In genomic region chrX:131840799-131841495, GRCh38 we compare ENCODE assay signal across 13 cellular contexts.
DNase-seq lines count a peak whose midpoint lies in the region; ATAC-seq, FAIRE-seq and TF ChIP-seq lines count a peak whose summit lies in the region.
"Had no signal": no experiment of that assay in that cellular context is flagged by ENCODE, and none has a peak within 500 bp of the region (broad histone marks: within the 10 kb centered on the region; RNA-seq: fewer than 3 reads in every experiment).

No MANE protein-coding gene starts in this region.

- H3K79me2 ChIP-seq in ACC112 (ENCODE audit: control insufficient read depth, insufficient read depth, low read length, unreplicated experiment) (no peaks in the 10 kb centered on the region), K562 (ENCODE audit: control insufficient read depth, insufficient read depth, low read length) (no peaks in the 10 kb centered on the region)

- no peaks in the 10 kb centered on the region for H3K27me3 ChIP-seq in ACC112 (ENCODE audit: insufficient read depth, low read length)
- no peaks in the 10 kb centered on the region for H3K27me3 ChIP-seq in K562 (ENCODE audit: control insufficient read depth in 2 of 2, insufficient read depth in 2 of 2, low read length in 2 of 2)
- no peaks in the 10 kb centered on the region for H3K27me3 ChIP-seq in MG63
- H3K27me3 ChIP-seq: gastroesophageal sphincter had no signal

- in situ Hi-C loops in K562 (cut with MboI): loop anchor here (5.0 to 25.0 kb wide), 3 partner anchors 164 to 621 kb away; no protein-coding TSS in a partner anchor

- no peaks in the 10 kb centered on the region for H3K36me3 ChIP-seq in ACC112 (ENCODE audit: insufficient read depth, low read length)
- no peaks in the 10 kb centered on the region for H3K36me3 ChIP-seq in K562 (ENCODE audit: control insufficient read depth, insufficient read depth, low read length)
- H3K36me3 ChIP-seq in MG63: no peaks in the 10 kb centered on the region
- H3K36me3 ChIP-seq: gastroesophageal sphincter, prostate gland had no signal

- H3K9ac ChIP-seq in K562 (ENCODE audit: insufficient read depth in 1 of 2, low read depth in 2 of 2, low read length in 2 of 2): 0 out of 4 replicates have a peak overlapping the region, but pooled peaks of 1 of the 2 experiments have one; percentile 19

- H2AFZ ChIP-seq in ACC112 (ENCODE audit: low read length, unreplicated experiment) (peak overlapping the region; percentile 38), K562 (ENCODE audit: low read depth, low read length) (peak overlapping the region; percentile 87)

- POLR2A ChIA-PET in K562 (lab: Yijun Ruan, JAX): no interaction called here

- CTCF ChIA-PET in K562 (lab: Yijun Ruan, JAX; ENCODE audit: low intra/inter-chr PET ratio): interaction anchor here (1.2 to 2.0 kb wide), 3 partner anchors 230 to 1375 kb away, joined by 4 to 10 read pairs (median 8); no protein-coding TSS in a partner anchor

- H3K4me1 ChIP-seq in ACC112 (ENCODE audit: control insufficient read depth, insufficient read depth, low read length, unreplicated experiment): no peaks in the 10 kb centered on the region
- peaks cover 5 to 17% of the 10 kb centered on the region in 2 experiments; a peak in 4 of 5 replicates for H3K4me1 ChIP-seq in K562 (replicated peaks in 1 of 2; ENCODE audit: control insufficient read depth in 2 of 2, insufficient read depth in 2 of 2, low read length in 2 of 2)
- H3K4me1 ChIP-seq: gastroesophageal sphincter, prostate gland had no signal

- peak overlapping the region; percentile 49; the same call in 1 of the 2 replicates for H3K4me2 ChIP-seq in K562 (ENCODE audit: insufficient read depth, low read length)

- H3K27ac ChIP-seq in ACC112 (ENCODE audit: low read depth, low read length) (no peak overlapping the region), K562 (ENCODE audit: extremely low read depth, low read depth, low read length) (no peak overlapping the region), coronary artery (no peak overlapping the region)
- H3K27ac ChIP-seq: gastroesophageal sphincter, prostate gland had no signal

- no peak for TF ChIP-seq RAD21 in K562 (CRISPR knock-in tag; conservative IDR thresholded peaks at IDR 0.05 in 1 of 2, IDR thresholded peaks at IDR 0.05 in 1 of 2)

- no peaks in the 10 kb centered on the region for H3K9me3 ChIP-seq in K562 (replicated peaks; ENCODE audit: control insufficient read depth, insufficient read depth, low read depth, low read length)
- no peaks in the 10 kb centered on the region for H3K9me3 ChIP-seq in MG63
- H3K9me3 ChIP-seq: gastroesophageal sphincter, prostate gland had no signal

- no peak for TF ChIP-seq POLR2A in K562 (conservative IDR thresholded peaks at IDR 0.05)

- no peaks in the 10 kb centered on the region for H4K20me1 ChIP-seq in K562 (replicated peaks; ENCODE audit: control insufficient read depth, insufficient read depth, low read length)

- FAIRE-seq in K562 (lab: Jason Lieb, UNC): no peak
- FAIRE-seq: RCC 7860 had no signal

- peak in 1 of 4 experiments; percentile 6 for DNase-seq in K562 (ENCODE audit: extremely low read depth in 1 of 4, low spot score in 3 of 4)
- DNase-seq in NCI-H1092 (lab: John Stamatoyannopoulos, UW): no peak
- no peak for DNase-seq in medulla oblongata (ENCODE audit: extremely low spot score)
- no peak for DNase-seq in MG63
- DNase-seq in coronary artery (ENCODE audit: low spot score): no peak
- DNase-seq: left ventricle myocardium superior; stimulated activated CD4-positive, alpha-beta T cell treated with anti-CD3 and anti-CD28 coated beads, Interleukin-12 subunit alpha, Interleukin-12 subunit beta, amount 100 ng/mL, for 4 hours had no signal

- TF ChIP-seq EP300 in K562 (IDR thresholded peaks at IDR 0.05; ENCODE audit: low read length): no peak

- no peak overlapping the region for H3K4me3 ChIP-seq in ACC112 (ENCODE audit: low read depth, low read length)
- H3K4me3 ChIP-seq in K562: no peak overlapping the region
- H3K4me3 ChIP-seq in MG63: no peak overlapping the region
- H3K4me3 ChIP-seq in coronary artery: no peak overlapping the region
- H3K4me3 ChIP-seq: gastroesophageal sphincter, prostate gland had no signal

- intact Hi-C loops in K562 (cut with micrococcal nuclease): loop anchor here (2.0 to 5.0 kb wide), 6 partner anchors 146 to 776 kb away; partner anchors contain the start of genes RAP2C and STK26

- H3K9me1 ChIP-seq in K562 (ENCODE audit: control insufficient read depth, insufficient read depth, low read length): no peaks in the 10 kb centered on the region

- TF ChIP-seq CTCF in K562 (IDR thresholded peaks at IDR 0.05 in 2 of 3, conservative IDR thresholded peaks at IDR 0.05 in 1 of 3; ENCODE audit: insufficient read depth in 2 of 3, low read depth in 1 of 3, low read length in 3 of 3) (no peak), coronary artery (IDR thresholded peaks at IDR 0.05) (no peak)

- no TSS peak for BruUV-seq in K562 (replicated peaks; lab: Mats Ljungman, UMichigan)

- 32% methylated on average over 5 of the region's 24 CpGs for WGBS in K562 (ENCODE audit: insufficient coverage, low coverage, missing lambda C conversion rate)

- ATAC-seq in GM19452 (IDR thresholded peaks at IDR 0.05; ENCODE audit: unreplicated experiment) (peak; percentile 19), HG03342 (IDR thresholded peaks at IDR 0.05; ENCODE audit: unreplicated experiment) (peak; percentile 36), K562 (peak; percentile 65)
- ATAC-seq: gastroesophageal sphincter had no signal

TF ChIP-seq in K562, 482 proteins besides CTCF, POLR2A, EP300 and RAD21:
- TF ChIP-seq FOXP1 (CRISPR knock-in tag; IDR thresholded peaks at IDR 0.05): no peak
- TF ChIP-seq ZNF644 (tag; IDR thresholded peaks at IDR 0.05; ENCODE audit: low read depth): no peak
- TF ChIP-seq C11orf30 (IDR thresholded peaks at IDR 0.05; ENCODE audit: low read depth): peak; percentile 37; the same call in 1 of the 2 replicates
- no peak for TF ChIP-seq CAMTA2 (CRISPR knock-in tag; conservative IDR thresholded peaks at IDR 0.05)
- TF ChIP-seq ZNF23 (CRISPR knock-in tag; IDR thresholded peaks at IDR 0.05): no peak
- no peak for TF ChIP-seq FOXM1 (IDR thresholded peaks at IDR 0.05; ENCODE audit: low read depth)
- TF ChIP-seq FOXM1 (CRISPR knock-in tag; IDR thresholded peaks at IDR 0.05; ENCODE audit: low read depth): no peak
- no peak for TF ChIP-seq SMARCA5 (IDR thresholded peaks at IDR 0.05)
- 0 out of 2 replicates have a peak, but pooled peaks have one; percentile 33 for TF ChIP-seq MAFG (tag; conservative IDR thresholded peaks at IDR 0.05)
- no peak for TF ChIP-seq HNRNPK (IDR thresholded peaks at IDR 0.05; ENCODE audit: low read depth, low read length, poor library complexity, severe bottlenecking)
- TF ChIP-seq ESRRB (CRISPR knock-in tag; IDR thresholded peaks at IDR 0.05; ENCODE audit: borderline replicate concordance): no peak
- no peak for TF ChIP-seq BCOR (IDR thresholded peaks at IDR 0.05)
- TF ChIP-seq KAT2B (IDR thresholded peaks at IDR 0.05; ENCODE audit: low read depth, low read length): no peak
- no peak for TF ChIP-seq ZBTB2 (IDR thresholded peaks at IDR 0.05)
- TF ChIP-seq CBX5 (IDR thresholded peaks at IDR 0.05; ENCODE audit: borderline replicate concordance, low read depth): no peak
- TF ChIP-seq CBFA2T2 (conservative IDR thresholded peaks at IDR 0.05): no peak
- TF ChIP-seq SAFB2 (IDR thresholded peaks at IDR 0.05; ENCODE audit: borderline replicate concordance, low read depth, low read length, severe bottlenecking): no peak
- peak; percentile 63 for TF ChIP-seq ZNF316 (IDR thresholded peaks at IDR 0.05)
- no peak for TF ChIP-seq PHF20 (IDR thresholded peaks at IDR 0.05; ENCODE audit: partially characterized antibody)
- no peak for TF ChIP-seq RHOXF2B (CRISPR knock-in tag; conservative IDR thresholded peaks at IDR 0.05)
TF ChIP-seq in K562: peak in this region for 3.
